Comparison of ENCODE assay signal across 1 cellular context in the genomic region with DNA sequence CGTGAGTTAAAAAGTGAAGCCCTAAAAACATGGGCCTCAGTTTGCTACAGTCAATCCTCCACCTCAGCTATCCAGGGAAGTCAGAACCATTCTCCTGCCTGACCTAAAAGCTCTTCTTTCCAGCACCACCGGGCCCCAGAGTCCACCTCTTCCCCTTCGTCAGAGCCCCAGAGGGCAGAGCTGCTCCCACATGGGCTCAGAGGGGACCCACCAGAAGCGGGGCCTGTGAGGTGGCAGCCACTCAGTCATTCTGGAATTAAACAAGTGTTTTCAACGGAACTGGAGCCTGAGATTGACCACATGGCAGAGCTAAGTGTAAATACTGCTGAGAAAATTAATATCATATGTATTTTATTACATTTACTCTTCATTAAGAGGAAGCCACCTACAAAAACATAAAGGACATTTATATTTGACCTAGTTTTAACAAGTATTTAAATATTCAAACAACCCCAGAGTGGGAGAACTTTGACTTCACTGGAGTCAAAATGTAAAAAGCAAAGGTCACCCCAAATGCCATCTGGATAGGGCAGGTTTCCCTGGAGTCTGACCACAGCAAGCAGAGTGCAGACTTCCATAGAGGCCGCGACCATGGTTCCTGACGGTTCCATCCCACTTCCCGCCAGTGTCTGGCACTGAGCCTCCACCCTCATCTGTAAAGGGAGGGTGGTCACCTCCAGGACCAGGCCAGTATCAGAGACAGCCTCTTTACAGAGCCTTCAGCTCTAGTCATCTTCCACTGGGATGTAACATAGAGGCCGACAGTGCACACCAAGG.
TF ChIP-seq lines count a peak whose summit lies in the region.

No MANE protein-coding gene starts in this region.

TF ChIP-seq in WTC11, 78 proteins besides CTCF, POLR2A, EP300 and RAD21 (continued from another document):
- TF ChIP-seq, protein P1, sequence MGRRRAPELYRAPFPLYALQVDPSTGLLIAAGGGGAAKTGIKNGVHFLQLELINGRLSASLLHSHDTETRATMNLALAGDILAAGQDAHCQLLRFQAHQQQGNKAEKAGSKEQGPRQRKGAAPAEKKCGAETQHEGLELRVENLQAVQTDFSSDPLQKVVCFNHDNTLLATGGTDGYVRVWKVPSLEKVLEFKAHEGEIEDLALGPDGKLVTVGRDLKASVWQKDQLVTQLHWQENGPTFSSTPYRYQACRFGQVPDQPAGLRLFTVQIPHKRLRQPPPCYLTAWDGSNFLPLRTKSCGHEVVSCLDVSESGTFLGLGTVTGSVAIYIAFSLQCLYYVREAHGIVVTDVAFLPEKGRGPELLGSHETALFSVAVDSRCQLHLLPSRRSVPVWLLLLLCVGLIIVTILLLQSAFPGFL (CRISPR knock-in tag; IDR thresholded peaks at IDR 0.05; ENCODE audit: borderline replicate concordance): no peak
- TF ChIP-seq ZNF396 (CRISPR knock-in tag; IDR thresholded peaks at IDR 0.05; ENCODE audit: borderline replicate concordance) (no peak), RELA (CRISPR knock-in tag; IDR thresholded peaks at IDR 0.05; ENCODE audit: borderline replicate concordance) (no peak), SMAD4 (CRISPR knock-in tag; IDR thresholded peaks at IDR 0.05) (no peak)
- TF ChIP-seq, protein P2, sequence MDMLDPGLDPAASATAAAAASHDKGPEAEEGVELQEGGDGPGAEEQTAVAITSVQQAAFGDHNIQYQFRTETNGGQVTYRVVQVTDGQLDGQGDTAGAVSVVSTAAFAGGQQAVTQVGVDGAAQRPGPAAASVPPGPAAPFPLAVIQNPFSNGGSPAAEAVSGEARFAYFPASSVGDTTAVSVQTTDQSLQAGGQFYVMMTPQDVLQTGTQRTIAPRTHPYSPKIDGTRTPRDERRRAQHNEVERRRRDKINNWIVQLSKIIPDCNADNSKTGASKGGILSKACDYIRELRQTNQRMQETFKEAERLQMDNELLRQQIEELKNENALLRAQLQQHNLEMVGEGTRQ (CRISPR knock-in tag; IDR thresholded peaks at IDR 0.05): no peak
- TF ChIP-seq, protein P3, sequence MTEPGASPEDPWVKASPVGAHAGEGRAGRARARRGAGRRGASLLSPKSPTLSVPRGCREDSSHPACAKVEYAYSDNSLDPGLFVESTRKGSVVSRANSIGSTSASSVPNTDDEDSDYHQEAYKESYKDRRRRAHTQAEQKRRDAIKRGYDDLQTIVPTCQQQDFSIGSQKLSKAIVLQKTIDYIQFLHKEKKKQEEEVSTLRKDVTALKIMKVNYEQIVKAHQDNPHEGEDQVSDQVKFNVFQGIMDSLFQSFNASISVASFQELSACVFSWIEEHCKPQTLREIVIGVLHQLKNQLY (CRISPR knock-in tag; IDR thresholded peaks at IDR 0.05): no peak
